Comparison of ENCODE assay signal across 1 cellular context in the genomic region with DNA sequence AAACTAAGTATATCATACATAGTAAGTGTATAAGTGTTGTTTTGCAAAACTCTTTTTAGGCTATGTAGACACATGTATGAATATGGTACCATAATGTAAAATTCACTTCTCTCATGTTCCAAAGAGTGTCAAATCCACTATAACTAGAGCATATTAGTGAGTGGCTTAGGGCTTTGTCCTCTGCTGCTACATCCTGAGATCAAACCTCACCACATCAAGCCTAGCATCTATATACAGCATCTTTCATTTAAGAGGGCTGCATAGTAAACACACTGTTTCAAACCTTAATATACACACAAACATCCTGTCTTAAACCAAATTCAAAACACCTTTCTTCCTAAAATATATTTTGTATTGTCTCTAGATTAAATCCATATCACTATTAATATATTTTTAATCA.
TF ChIP-seq lines count a peak whose summit lies in the region.

No MANE protein-coding gene starts in this region.

TF ChIP-seq in WTC11, 78 proteins besides CTCF, POLR2A, EP300 and RAD21 (continued from another document):
- TF ChIP-seq, protein P1, sequence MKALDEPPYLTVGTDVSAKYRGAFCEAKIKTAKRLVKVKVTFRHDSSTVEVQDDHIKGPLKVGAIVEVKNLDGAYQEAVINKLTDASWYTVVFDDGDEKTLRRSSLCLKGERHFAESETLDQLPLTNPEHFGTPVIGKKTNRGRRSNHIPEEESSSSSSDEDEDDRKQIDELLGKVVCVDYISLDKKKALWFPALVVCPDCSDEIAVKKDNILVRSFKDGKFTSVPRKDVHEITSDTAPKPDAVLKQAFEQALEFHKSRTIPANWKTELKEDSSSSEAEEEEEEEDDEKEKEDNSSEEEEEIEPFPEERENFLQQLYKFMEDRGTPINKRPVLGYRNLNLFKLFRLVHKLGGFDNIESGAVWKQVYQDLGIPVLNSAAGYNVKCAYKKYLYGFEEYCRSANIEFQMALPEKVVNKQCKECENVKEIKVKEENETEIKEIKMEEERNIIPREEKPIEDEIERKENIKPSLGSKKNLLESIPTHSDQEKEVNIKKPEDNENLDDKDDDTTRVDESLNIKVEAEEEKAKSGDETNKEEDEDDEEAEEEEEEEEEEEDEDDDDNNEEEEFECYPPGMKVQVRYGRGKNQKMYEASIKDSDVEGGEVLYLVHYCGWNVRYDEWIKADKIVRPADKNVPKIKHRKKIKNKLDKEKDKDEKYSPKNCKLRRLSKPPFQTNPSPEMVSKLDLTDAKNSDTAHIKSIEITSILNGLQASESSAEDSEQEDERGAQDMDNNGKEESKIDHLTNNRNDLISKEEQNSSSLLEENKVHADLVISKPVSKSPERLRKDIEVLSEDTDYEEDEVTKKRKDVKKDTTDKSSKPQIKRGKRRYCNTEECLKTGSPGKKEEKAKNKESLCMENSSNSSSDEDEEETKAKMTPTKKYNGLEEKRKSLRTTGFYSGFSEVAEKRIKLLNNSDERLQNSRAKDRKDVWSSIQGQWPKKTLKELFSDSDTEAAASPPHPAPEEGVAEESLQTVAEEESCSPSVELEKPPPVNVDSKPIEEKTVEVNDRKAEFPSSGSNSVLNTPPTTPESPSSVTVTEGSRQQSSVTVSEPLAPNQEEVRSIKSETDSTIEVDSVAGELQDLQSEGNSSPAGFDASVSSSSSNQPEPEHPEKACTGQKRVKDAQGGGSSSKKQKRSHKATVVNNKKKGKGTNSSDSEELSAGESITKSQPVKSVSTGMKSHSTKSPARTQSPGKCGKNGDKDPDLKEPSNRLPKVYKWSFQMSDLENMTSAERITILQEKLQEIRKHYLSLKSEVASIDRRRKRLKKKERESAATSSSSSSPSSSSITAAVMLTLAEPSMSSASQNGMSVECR (CRISPR knock-in tag; IDR thresholded peaks at IDR 0.05; ENCODE audit: borderline replicate concordance) = no peak
- TF ChIP-seq FOXP1 (CRISPR knock-in tag; IDR thresholded peaks at IDR 0.05; ENCODE audit: borderline replicate concordance) (no peak), FOXJ3 (CRISPR knock-in tag; IDR thresholded peaks at IDR 0.05; ENCODE audit: borderline replicate concordance) (no peak), NFE2L1 (CRISPR knock-in tag; IDR thresholded peaks at IDR 0.05) (no peak), PRRX2 (CRISPR knock-in tag; IDR thresholded peaks at IDR 0.05) (no peak), SMAD4 (CRISPR knock-in tag; IDR thresholded peaks at IDR 0.05) (no peak), ZNF232 (CRISPR knock-in tag; IDR thresholded peaks at IDR 0.05) (no peak), CBFB (CRISPR knock-in tag; IDR thresholded peaks at IDR 0.05; ENCODE audit: low read depth) (no peak)
- TF ChIP-seq, protein P2, sequence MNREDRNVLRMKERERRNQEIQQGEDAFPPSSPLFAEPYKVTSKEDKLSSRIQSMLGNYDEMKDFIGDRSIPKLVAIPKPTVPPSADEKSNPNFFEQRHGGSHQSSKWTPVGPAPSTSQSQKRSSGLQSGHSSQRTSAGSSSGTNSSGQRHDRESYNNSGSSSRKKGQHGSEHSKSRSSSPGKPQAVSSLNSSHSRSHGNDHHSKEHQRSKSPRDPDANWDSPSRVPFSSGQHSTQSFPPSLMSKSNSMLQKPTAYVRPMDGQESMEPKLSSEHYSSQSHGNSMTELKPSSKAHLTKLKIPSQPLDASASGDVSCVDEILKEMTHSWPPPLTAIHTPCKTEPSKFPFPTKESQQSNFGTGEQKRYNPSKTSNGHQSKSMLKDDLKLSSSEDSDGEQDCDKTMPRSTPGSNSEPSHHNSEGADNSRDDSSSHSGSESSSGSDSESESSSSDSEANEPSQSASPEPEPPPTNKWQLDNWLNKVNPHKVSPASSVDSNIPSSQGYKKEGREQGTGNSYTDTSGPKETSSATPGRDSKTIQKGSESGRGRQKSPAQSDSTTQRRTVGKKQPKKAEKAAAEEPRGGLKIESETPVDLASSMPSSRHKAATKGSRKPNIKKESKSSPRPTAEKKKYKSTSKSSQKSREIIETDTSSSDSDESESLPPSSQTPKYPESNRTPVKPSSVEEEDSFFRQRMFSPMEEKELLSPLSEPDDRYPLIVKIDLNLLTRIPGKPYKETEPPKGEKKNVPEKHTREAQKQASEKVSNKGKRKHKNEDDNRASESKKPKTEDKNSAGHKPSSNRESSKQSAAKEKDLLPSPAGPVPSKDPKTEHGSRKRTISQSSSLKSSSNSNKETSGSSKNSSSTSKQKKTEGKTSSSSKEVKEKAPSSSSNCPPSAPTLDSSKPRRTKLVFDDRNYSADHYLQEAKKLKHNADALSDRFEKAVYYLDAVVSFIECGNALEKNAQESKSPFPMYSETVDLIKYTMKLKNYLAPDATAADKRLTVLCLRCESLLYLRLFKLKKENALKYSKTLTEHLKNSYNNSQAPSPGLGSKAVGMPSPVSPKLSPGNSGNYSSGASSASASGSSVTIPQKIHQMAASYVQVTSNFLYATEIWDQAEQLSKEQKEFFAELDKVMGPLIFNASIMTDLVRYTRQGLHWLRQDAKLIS (CRISPR knock-in tag; IDR thresholded peaks at IDR 0.05; ENCODE audit: borderline replicate concordance) = no peak
- TF ChIP-seq, protein P3, sequence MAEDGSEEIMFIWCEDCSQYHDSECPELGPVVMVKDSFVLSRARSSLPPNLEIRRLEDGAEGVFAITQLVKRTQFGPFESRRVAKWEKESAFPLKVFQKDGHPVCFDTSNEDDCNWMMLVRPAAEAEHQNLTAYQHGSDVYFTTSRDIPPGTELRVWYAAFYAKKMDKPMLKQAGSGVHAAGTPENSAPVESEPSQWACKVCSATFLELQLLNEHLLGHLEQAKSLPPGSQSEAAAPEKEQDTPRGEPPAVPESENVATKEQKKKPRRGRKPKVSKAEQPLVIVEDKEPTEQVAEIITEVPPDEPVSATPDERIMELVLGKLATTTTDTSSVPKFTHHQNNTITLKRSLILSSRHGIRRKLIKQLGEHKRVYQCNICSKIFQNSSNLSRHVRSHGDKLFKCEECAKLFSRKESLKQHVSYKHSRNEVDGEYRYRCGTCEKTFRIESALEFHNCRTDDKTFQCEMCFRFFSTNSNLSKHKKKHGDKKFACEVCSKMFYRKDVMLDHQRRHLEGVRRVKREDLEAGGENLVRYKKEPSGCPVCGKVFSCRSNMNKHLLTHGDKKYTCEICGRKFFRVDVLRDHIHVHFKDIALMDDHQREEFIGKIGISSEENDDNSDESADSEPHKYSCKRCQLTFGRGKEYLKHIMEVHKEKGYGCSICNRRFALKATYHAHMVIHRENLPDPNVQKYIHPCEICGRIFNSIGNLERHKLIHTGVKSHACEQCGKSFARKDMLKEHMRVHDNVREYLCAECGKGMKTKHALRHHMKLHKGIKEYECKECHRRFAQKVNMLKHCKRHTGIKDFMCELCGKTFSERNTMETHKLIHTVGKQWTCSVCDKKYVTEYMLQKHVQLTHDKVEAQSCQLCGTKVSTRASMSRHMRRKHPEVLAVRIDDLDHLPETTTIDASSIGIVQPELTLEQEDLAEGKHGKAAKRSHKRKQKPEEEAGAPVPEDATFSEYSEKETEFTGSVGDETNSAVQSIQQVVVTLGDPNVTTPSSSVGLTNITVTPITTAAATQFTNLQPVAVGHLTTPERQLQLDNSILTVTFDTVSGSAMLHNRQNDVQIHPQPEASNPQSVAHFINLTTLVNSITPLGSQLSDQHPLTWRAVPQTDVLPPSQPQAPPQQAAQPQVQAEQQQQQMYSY (CRISPR knock-in tag; IDR thresholded peaks at IDR 0.05) = no peak
